ENCODE assay signal across 18 cellular contexts in genomic region chr12:105499223-105499622, GRCh38.
"Had no signal": no experiment of that assay in that cellular context is flagged by ENCODE, and none has a peak within 500 bp of the region (broad histone marks: within the 10 kb centered on the region; RNA-seq: fewer than 3 reads in every experiment).

No MANE protein-coding gene starts in this region.

- ATAC-seq: left colon, left ventricle myocardium superior, pancreas, right cardiac atrium had no signal

- H3K4me1 ChIP-seq: pancreas, suprapubic skin, thyroid gland, upper lobe of left lung, uterus had no signal

- H3K36me3 ChIP-seq: pancreas, suprapubic skin, thyroid gland, upper lobe of left lung, uterus had no signal

- H3K4me3 ChIP-seq: lung, pancreas, suprapubic skin, thyroid gland, upper lobe of left lung, uterus had no signal

- DNase-seq: foreskin melanocyte; head of caudate nucleus; hippocampal formation; left colon; left ventricle myocardium superior; mesendoderm; naive B cell; occipital lobe; pancreas; right cardiac atrium; small intestine; stimulated activated CD4-positive, alpha-beta T cell treated with anti-CD3 and anti-CD28 coated beads, Interleukin-2, amount 100 ng/mL, for 48 hours; stimulated activated naive CD4-positive, alpha-beta T cell treated with Interleukin-2 at 50 U/mL for 16 hours; thyroid gland; upper lobe of left lung; uterus had no signal

- H3K27me3 ChIP-seq: pancreas, suprapubic skin, thyroid gland, upper lobe of left lung, uterus had no signal

- H3K9me3 ChIP-seq: pancreas, suprapubic skin, thyroid gland, upper lobe of left lung, uterus had no signal

- H3K27ac ChIP-seq: pancreas, suprapubic skin, thyroid gland, upper lobe of left lung, uterus had no signal
